ENCODE assay signal across 1 cellular context in the genomic region with DNA sequence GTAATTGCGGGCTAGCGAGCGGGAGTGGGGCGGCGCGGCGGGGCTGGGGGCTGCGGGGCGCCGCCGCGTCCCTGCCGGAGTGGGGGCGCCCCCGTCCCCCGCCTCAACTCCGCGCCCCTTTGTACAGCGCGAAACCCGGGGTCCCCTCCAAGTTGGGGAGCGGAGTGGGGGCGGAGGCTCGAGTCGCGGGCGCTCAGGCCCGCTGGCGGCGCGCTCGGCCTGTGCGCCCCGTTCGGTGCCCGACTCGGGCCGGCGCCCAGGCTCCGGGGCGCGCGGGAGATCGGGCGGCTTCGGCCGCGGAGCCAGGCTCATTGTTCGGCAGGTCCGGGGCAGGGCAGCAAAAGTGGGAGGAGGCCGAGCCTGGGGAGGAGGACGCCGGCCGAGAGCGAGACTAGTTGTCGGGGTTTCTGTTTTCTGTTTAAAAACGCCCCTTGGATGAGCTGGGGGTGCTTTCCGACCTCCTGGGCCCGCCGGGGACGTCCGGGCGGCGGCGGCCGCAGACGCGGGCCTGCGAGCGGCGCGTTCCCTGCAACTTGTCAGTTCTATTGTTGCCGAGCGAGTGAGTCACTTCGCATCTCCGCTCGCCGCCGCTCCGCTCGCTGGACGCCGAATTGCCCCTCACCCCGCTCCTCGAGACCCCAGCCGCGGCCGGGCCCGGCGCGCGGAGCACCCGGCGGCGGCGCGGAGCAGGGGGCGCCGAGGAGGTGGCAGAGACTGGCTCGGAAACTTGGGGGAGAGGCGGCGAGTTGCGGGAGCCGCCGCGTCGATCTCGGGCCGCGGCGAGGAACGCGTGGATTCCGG.
TF ChIP-seq lines count a peak whose summit lies in the region.

No MANE protein-coding gene starts in this region.

TF ChIP-seq in K562, 482 proteins besides CTCF, POLR2A, EP300 and RAD21 (continued from another document):
- peak; percentile 10; the same call in 1 of the 2 replicates for TF ChIP-seq RREB1 (CRISPR knock-in tag; IDR thresholded peaks at IDR 0.05)
- TF ChIP-seq NONO (IDR thresholded peaks at IDR 0.05; ENCODE audit: low read depth in 2 of 2, low read length in 1 of 2): peak; percentile 44 to 52; a peak in 2 of 4 replicates
- 0 out of 2 replicates have a peak, but pooled peaks have one; percentile 42 for TF ChIP-seq KLF13 (tag; IDR thresholded peaks at IDR 0.05; ENCODE audit: borderline replicate concordance, low read depth)
- TF ChIP-seq ZNF76 (CRISPR knock-in tag; IDR thresholded peaks at IDR 0.05; ENCODE audit: borderline replicate concordance): no peak
- no peak for TF ChIP-seq HEY1 (CRISPR knock-in tag; IDR thresholded peaks at IDR 0.05; ENCODE audit: borderline replicate concordance)
- peak; percentile 60; the same call in 1 of the 2 replicates for TF ChIP-seq CXXC5 (CRISPR knock-in tag; IDR thresholded peaks at IDR 0.05)
- no peak for TF ChIP-seq ZNF561 (CRISPR knock-in tag; conservative IDR thresholded peaks at IDR 0.05)
